In the genomic region with DNA sequence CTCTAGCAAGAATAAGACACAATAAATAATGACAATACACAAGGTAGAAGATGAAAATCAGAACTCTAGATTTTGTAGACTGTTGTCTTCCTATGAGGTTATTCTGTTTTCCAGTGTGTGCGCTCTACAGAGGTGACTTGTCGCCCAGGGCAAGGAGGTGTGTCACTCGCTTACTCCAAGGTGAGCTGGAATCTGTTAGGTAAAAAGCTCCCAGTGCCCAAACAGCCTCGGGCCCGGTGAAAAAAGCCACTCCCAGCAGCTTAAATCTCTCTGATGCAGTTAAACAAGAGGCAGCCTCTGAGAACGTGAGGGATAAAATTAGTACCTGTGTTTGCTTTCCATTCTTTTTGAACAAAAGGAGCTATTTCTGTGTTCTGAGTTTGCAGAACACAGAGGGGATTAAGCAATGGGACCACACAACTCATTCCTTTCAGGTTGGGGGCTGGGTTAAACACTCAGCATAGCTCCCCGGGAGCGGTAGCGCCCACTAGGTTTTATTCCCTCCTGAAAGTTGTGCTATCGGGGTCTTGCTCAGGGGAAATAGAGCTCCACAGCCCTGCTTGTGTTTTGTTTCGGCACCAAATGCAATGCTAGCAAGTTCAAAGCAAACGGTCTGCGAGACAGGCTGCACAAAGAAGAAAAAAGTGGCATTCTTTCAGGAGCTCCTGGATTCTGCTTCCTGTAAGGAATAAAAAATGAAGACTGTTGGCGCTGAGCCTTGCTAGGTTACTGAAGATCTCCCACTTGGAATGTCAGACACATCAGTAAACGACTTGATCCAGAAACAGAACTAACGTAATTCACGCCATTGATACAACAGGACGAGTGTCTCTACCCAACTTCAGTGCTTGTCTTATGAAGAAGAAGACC, we compare ENCODE assay signal across 7 cellular contexts.
DNase-seq lines count a peak whose midpoint lies in the region; ATAC-seq, FAIRE-seq and TF ChIP-seq lines count a peak whose summit lies in the region.

No MANE protein-coding gene starts in this region.

- no peak for FAIRE-seq in kidney (lab: Jason Lieb, UNC)

- H3K4me1 ChIP-seq in SJCRH30: peaks cover 9% of the 10 kb centered on the region; the same call in 1 of the 2 replicates
- peaks cover 5 to 8% of the 10 kb centered on the region in 2 donors for H3K4me1 ChIP-seq in kidney (ENCODE audit: control insufficient read depth in 1 of 2, insufficient read depth in 1 of 2, low read depth in 1 of 2, low read length in 2 of 2)

- no peak overlapping the region for H3K9ac ChIP-seq in kidney (ENCODE audit: low read length in 2 of 2)

- peak overlapping the region; percentile 58 for H3K4me3 Mint-ChIP-seq in stimulated activated memory B cell treated with anti-CD40 and anti-IgM and Interleukin-4, amounts not matched to agents 10 μg/mL and 1 μg/mL and 100 μg/mL, for 72 hours

- no peaks in the 10 kb centered on the region for H3K36me3 Mint-ChIP-seq in stimulated activated memory B cell treated with anti-CD40 and anti-IgM and Interleukin-4, amounts not matched to agents 10 μg/mL and 1 μg/mL and 100 μg/mL, for 72 hours

- peak overlapping the region; percentile 42 for H3K27ac ChIP-seq in SJCRH30
- H3K27ac ChIP-seq in kidney (ENCODE audit: low read depth in 2 of 2, low read length in 2 of 2): no peak overlapping the region

- H3K27ac Mint-ChIP-seq in stimulated activated memory B cell treated with anti-CD40 and anti-IgM and Interleukin-4, amounts not matched to agents 10 μg/mL and 1 μg/mL and 100 μg/mL, for 72 hours: no peak overlapping the region

- peaks cover 17% of the 10 kb centered on the region for H3K27me3 Mint-ChIP-seq in stimulated activated memory B cell treated with anti-CD40 and anti-IgM and Interleukin-4, amounts not matched to agents 10 μg/mL and 1 μg/mL and 100 μg/mL, for 72 hours

- intact Hi-C loops in kidney (cut with DNase I): no loop called here

- no peaks in the 10 kb centered on the region for H3K4me1 Mint-ChIP-seq in stimulated activated memory B cell treated with anti-CD40 and anti-IgM and Interleukin-4, amounts not matched to agents 10 μg/mL and 1 μg/mL and 100 μg/mL, for 72 hours

- H3K9me3 Mint-ChIP-seq in stimulated activated memory B cell treated with anti-CD40 and anti-IgM and Interleukin-4, amounts not matched to agents 10 μg/mL and 1 μg/mL and 100 μg/mL, for 72 hours: peaks cover 3% of the 10 kb centered on the region

- H3K27me3 ChIP-seq in SJCRH30: no peaks in the 10 kb centered on the region

- DNase-seq in HuH-7.5 (ENCODE audit: low spot score) (peak; percentile 22), SJCRH30 (peak; percentile 44 to 60), kidney (no peak), cortex of kidney (lab: John Stamatoyannopoulos, UW) (no peak)

- H3K4me3 ChIP-seq in SJCRH30 (peak overlapping the region; percentile 54), kidney (ENCODE audit: low read length in 2 of 2) (peak overlapping the region; percentile 38 to 68)

- TF ChIP-seq CTCF in kidney (IDR thresholded peaks at IDR 0.05; ENCODE audit: borderline replicate concordance, extremely low read depth, insufficient read depth): no peak

- H3K9me3 ChIP-seq in SJCRH30 (replicated peaks): no peaks in the 10 kb centered on the region
- H3K9me3 ChIP-seq in kidney (ENCODE audit: control insufficient read depth in 1 of 2, low read length in 2 of 2): no peaks in the 10 kb centered on the region

- no peak for ATAC-seq in stimulated activated memory B cell treated with anti-CD40 and anti-IgM and Interleukin-4, amounts not matched to agents 10 μg/mL and 1 μg/mL and 100 μg/mL, for 72 hours
- ATAC-seq in HG03159 (IDR thresholded peaks at IDR 0.05; ENCODE audit: unreplicated experiment) (no peak), HG03196 (IDR thresholded peaks at IDR 0.05; ENCODE audit: unreplicated experiment) (no peak)

- no peaks in the 10 kb centered on the region for H3K36me3 ChIP-seq in SJCRH30
- H3K36me3 ChIP-seq in kidney (ENCODE audit: control insufficient read depth in 1 of 2, insufficient read depth in 2 of 2, low read length in 2 of 2): no peaks in the 10 kb centered on the region

Comparison
In these comparisons a context has a peak if more than half of its experiments do, and no peak if none do; other contexts are left out.
1. DNase-seq: peak in HuH-7.5 (single experiment) and SJCRH30 (2 of 2); none in kidney (single experiment) and cortex of kidney (single experiment).